In genomic region chr22:24106385-24107381, GRCh38 we compare ENCODE assay signal across 8 cellular contexts.
DNase-seq lines count a peak whose midpoint lies in the region; ATAC-seq and TF ChIP-seq lines count a peak whose summit lies in the region.

No MANE protein-coding gene starts in this region.

- peaks cover 7 to 29% of the 10 kb centered on the region in 2 donors for H3K4me1 Mint-ChIP-seq in natural killer cell treated with Interleukin-12 subunit alpha and Interleukin-12 subunit beta and Interleukin-15 and Interleukin-18, amount 100 ng/mL, for 72 hours (ENCODE audit: low read depth in 2 of 2)

- peak overlapping the region in 1 of 2 donors; percentile 54 for H3K27ac Mint-ChIP-seq in natural killer cell treated with Interleukin-12 subunit alpha and Interleukin-12 subunit beta and Interleukin-15 and Interleukin-18, amount 100 ng/mL, for 72 hours

- TF ChIP-seq CTCF in astrocyte of the spinal cord (IDR thresholded peaks at IDR 0.05; ENCODE audit: low read depth, low read length) = peak; percentile 25

- in situ Hi-C loops in astrocyte of the spinal cord (cut with HindIII; ENCODE audit: low sequenced_read_pairs) = no loop called here

- H3K4me3 Mint-ChIP-seq in natural killer cell treated with Interleukin-12 subunit alpha and Interleukin-12 subunit beta and Interleukin-15 and Interleukin-18, amount 100 ng/mL, for 72 hours = peak overlapping the region; percentile 71

- H3K27me3 Mint-ChIP-seq in natural killer cell treated with Interleukin-12 subunit alpha and Interleukin-12 subunit beta and Interleukin-15 and Interleukin-18, amount 100 ng/mL, for 72 hours = no peaks in the 10 kb centered on the region

- peak; percentile 19 for DNase-seq in EH (ENCODE audit: low read depth)
- DNase-seq in RPMI8226 = peak; percentile 14
- DNase-seq in astrocyte of the spinal cord (ENCODE audit: low read depth, low spot score) = no peak
- DNase-seq in natural killer cell treated with Interleukin-12 subunit alpha and Interleukin-12 subunit beta and Interleukin-15 and Interleukin-18, amount 100 ng/mL, for 72 hours (ENCODE audit: low spot score) = no peak
- DNase-seq in islet precursor cell = no peak
- DNase-seq in HK-2 (ENCODE audit: unreplicated experiment) = no peak

- H3K36me3 Mint-ChIP-seq in natural killer cell treated with Interleukin-12 subunit alpha and Interleukin-12 subunit beta and Interleukin-15 and Interleukin-18, amount 100 ng/mL, for 72 hours = peaks cover 6% of the 10 kb centered on the region

- peak in 1 of 2 donors; percentile 46 for ATAC-seq in natural killer cell treated with Interleukin-12 subunit alpha and Interleukin-12 subunit beta and Interleukin-15 and Interleukin-18, amount 100 ng/mL, for 72 hours
- ATAC-seq in HG03469 (IDR thresholded peaks at IDR 0.05; ENCODE audit: unreplicated experiment) = no peak
- ATAC-seq in GM21576 (IDR thresholded peaks at IDR 0.05; ENCODE audit: unreplicated experiment) = no peak

- no peak overlapping the region for H3K4me3 ChIP-seq in astrocyte of the spinal cord (ENCODE audit: low read depth, low read length)

- H3K9me3 Mint-ChIP-seq in natural killer cell treated with Interleukin-12 subunit alpha and Interleukin-12 subunit beta and Interleukin-15 and Interleukin-18, amount 100 ng/mL, for 72 hours = no peaks in the 10 kb centered on the region

Comparison
In these comparisons a context has a peak if more than half of its experiments do, and no peak if none do; other contexts are left out.
1. DNase-seq: peak in EH (single experiment) and RPMI8226 (single experiment); none in astrocyte of the spinal cord (single experiment), natural killer cell treated with Interleukin-12 subunit alpha and Interleukin-12 subunit beta and Interleukin-15 and Interleukin-18, amount 100 ng/mL, for 72 hours (single experiment), islet precursor cell (single experiment) and HK-2 (single experiment).